Comparison of ENCODE assay signal across 9 cellular contexts in the genomic region with DNA sequence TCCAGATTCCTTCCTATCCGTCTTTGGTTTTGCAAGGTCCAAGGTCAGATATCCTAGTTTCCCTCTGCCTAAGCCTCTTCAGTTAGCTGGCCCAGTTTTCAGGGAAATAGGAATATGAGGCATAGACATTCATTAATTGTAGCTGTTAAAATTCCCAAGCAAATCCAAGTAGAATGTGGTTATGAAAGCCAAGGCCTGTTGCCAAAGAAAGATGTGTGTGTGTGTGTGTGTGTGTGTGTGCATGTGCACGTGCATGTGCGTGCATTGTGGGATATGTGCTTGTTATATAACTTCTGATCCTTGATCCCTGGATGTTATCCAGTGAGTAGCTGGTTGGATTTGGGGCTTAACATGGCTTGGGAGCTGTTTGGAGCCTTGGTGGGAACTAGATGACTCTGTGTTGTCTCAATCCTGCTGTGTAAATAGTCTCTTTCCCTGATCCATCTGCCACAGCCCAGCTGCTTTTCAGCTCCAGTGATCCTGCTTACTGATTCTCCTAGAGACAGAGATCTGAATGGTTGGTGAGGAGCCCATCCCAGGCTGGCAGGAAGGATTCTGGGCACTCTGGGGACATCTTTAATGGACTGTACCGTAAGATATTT.
DNase-seq lines count a peak whose midpoint lies in the region; ATAC-seq and TF ChIP-seq lines count a peak whose summit lies in the region.
"Had no signal": no experiment of that assay in that cellular context is flagged by ENCODE, and none has a peak within 500 bp of the region (broad histone marks: within the 10 kb centered on the region; RNA-seq: fewer than 3 reads in every experiment).

No MANE protein-coding gene starts in this region.

- no peak overlapping the region for H2BK15ac ChIP-seq in mesenchymal stem cell (ENCODE audit: low read depth, poor library complexity, severe bottlenecking)

- H2BK5ac ChIP-seq in mesenchymal stem cell (ENCODE audit: low read depth, low read length, poor library complexity, severe bottlenecking), result no peak overlapping the region

- no peaks in the 10 kb centered on the region for H3K4me1 Mint-ChIP-seq in activated CD4-positive, alpha-beta T cell treated with anti-CD3 and anti-CD28 coated beads for 36 hours
- H3K4me1 Mint-ChIP-seq: CD4-positive, CD25-positive, alpha-beta regulatory T cell had no signal

- no peak overlapping the region for H4K91ac ChIP-seq in mesenchymal stem cell (ENCODE audit: low read length)

- H2BK12ac ChIP-seq in mesenchymal stem cell (ENCODE audit: low read length in 2 of 2), result no peak overlapping the region

- H3K18ac ChIP-seq in mesenchymal stem cell (ENCODE audit: low read depth in 1 of 2, low read length in 2 of 2), result peak overlapping the region in 1 of 2 experiments; percentile 17

- H3K4me1 ChIP-seq in mesenchymal stem cell (ENCODE audit: control insufficient read depth, insufficient read depth, low read depth, low read length), result peaks cover 13% of the 10 kb centered on the region

- H3K36me3 Mint-ChIP-seq in activated CD4-positive, alpha-beta T cell treated with anti-CD3 and anti-CD28 coated beads for 36 hours (ENCODE audit: low read depth), result no peaks in the 10 kb centered on the region
- H3K36me3 Mint-ChIP-seq: CD4-positive, CD25-positive, alpha-beta regulatory T cell had no signal

- no peak overlapping the region for H2BK120ac ChIP-seq in mesenchymal stem cell (ENCODE audit: low read depth, low read length)

- peak overlapping the region; percentile 49 for H3K27ac ChIP-seq in AG04450 (ENCODE audit: low read depth, low read length)
- H3K27ac ChIP-seq in mesenchymal stem cell (ENCODE audit: low read length, poor library complexity, severe bottlenecking), result peak overlapping the region; percentile 77

- H2AFZ ChIP-seq in mesenchymal stem cell (ENCODE audit: low read depth, low read length), result peak overlapping the region; percentile 23

- WGBS in mesenchymal stem cell, result 69% methylated on average over 3 of the region's 4 CpGs

- H3K4me2 ChIP-seq in mesenchymal stem cell (ENCODE audit: low read length, poor library complexity, severe bottlenecking), result no peak overlapping the region

- CTCF ChIA-PET in AG04450 (lab: Charles Lee), result interaction anchor here (0.6 to 2.2 kb wide), 10 partner anchors 9 to 355 kb away, joined by 3 to 17 read pairs (median 4); partner anchors contain the start of gene GCLM
- CTCF ChIA-PET in activated CD4-positive, alpha-beta T cell treated with anti-CD3 and anti-CD28 coated beads for 36 hours (lab: Charles Lee), result interaction anchor here (1.2 kb wide), 1 partner anchor 46 kb away, joined by 3 read pairs; no protein-coding TSS in a partner anchor

- H3K4me3 Mint-ChIP-seq in activated CD4-positive, alpha-beta T cell treated with anti-CD3 and anti-CD28 coated beads for 36 hours, result no peak overlapping the region
- H3K4me3 Mint-ChIP-seq: CD4-positive, CD25-positive, alpha-beta regulatory T cell had no signal

- POLR2A ChIA-PET in AG04450 (lab: Yijun Ruan, JAX), result interaction anchor here (0.6 to 1.9 kb wide), 9 partner anchors 9 to 570 kb away, joined by 3 to 13 read pairs (median 3); no protein-coding TSS in a partner anchor
- POLR2A ChIA-PET in activated CD4-positive, alpha-beta T cell treated with anti-CD3 and anti-CD28 coated beads for 36 hours (lab: Charles Lee), result no interaction called here

- no peak overlapping the region for H3K4me3 ChIP-seq in AG04450 (ENCODE audit: low read depth, low read length)
- no peak overlapping the region for H3K4me3 ChIP-seq in choroid plexus epithelial cell (ENCODE audit: low read depth, low read length)
- H3K4me3 ChIP-seq in mesenchymal stem cell (ENCODE audit: insufficient read depth in 1 of 2, low read depth in 1 of 2, low read length in 2 of 2), result no peak overlapping the region

- peak overlapping the region in 1 of 2 experiments; percentile 53 for H3K14ac ChIP-seq in mesenchymal stem cell (ENCODE audit: low read length in 2 of 2)

- no peaks in the 10 kb centered on the region for H3K9me3 Mint-ChIP-seq in activated CD4-positive, alpha-beta T cell treated with anti-CD3 and anti-CD28 coated beads for 36 hours (ENCODE audit: low read depth)

- H3K27me3 Mint-ChIP-seq in activated CD4-positive, alpha-beta T cell treated with anti-CD3 and anti-CD28 coated beads for 36 hours, result no peaks in the 10 kb centered on the region

- H3K36me3 ChIP-seq in mesenchymal stem cell (ENCODE audit: control insufficient read depth in 1 of 2, insufficient read depth in 2 of 2, low read depth in 1 of 2, low read length in 2 of 2), result no peaks in the 10 kb centered on the region

- no peak overlapping the region for H4K8ac ChIP-seq in mesenchymal stem cell (ENCODE audit: low read length)

- no peak for TF ChIP-seq CTCF in AG04450 (IDR thresholded peaks at IDR 0.05; ENCODE audit: low read depth, low read length)
- no peak for TF ChIP-seq CTCF in choroid plexus epithelial cell (conservative IDR thresholded peaks at IDR 0.05; ENCODE audit: low read depth, low read length)

- no peak for ATAC-seq in GM21367 (IDR thresholded peaks at IDR 0.05; ENCODE audit: unreplicated experiment)
- ATAC-seq in activated CD4-positive, alpha-beta T cell treated with anti-CD3 and anti-CD28 coated beads for 36 hours, result no peak

- intact Hi-C loops in activated CD4-positive, alpha-beta T cell treated with anti-CD3 and anti-CD28 coated beads for 36 hours (cut with DNase I, micrococcal nuclease), result no loop called here

- no peaks in the 10 kb centered on the region for H3K79me1 ChIP-seq in mesenchymal stem cell (replicated peaks; ENCODE audit: low read length, poor library complexity, severe bottlenecking)

- peak; percentile 43 for DNase-seq in AG04450 (ENCODE audit: low read depth, low spot score)
- DNase-seq in NCI-H2029 treated with DMSO at 0.1 percent for 48 hours (lab: John Stamatoyannopoulos, UW), result peak; percentile 41
- DNase-seq in choroid plexus epithelial cell (ENCODE audit: low read depth), result peak; percentile 63
- peak; percentile 60 for DNase-seq in mesenchymal stem cell
- DNase-seq in NCI-H1436 (lab: John Stamatoyannopoulos, UW), result no peak
- no peak for DNase-seq in NOMO-1 treated with dmso at 0.1 percent for 144 hours (lab: John Stamatoyannopoulos, UW; ENCODE audit: unreplicated experiment)
- DNase-seq in activated CD4-positive, alpha-beta T cell treated with anti-CD3 and anti-CD28 coated beads for 36 hours, result no peak

- peak overlapping the region; percentile 61 for H3K9ac ChIP-seq in mesenchymal stem cell (ENCODE audit: low read length)

- no peak overlapping the region for H2AK5ac ChIP-seq in mesenchymal stem cell (ENCODE audit: low read length, severe bottlenecking)

- no peak overlapping the region for H3K4ac ChIP-seq in mesenchymal stem cell (ENCODE audit: low read depth in 1 of 2, low read length in 2 of 2)

- H3K23ac ChIP-seq in mesenchymal stem cell (ENCODE audit: low read length in 2 of 2), result no peak overlapping the region

- no peak overlapping the region for H3K27ac Mint-ChIP-seq in activated CD4-positive, alpha-beta T cell treated with anti-CD3 and anti-CD28 coated beads for 36 hours
- H3K27ac Mint-ChIP-seq: CD4-positive, CD25-positive, alpha-beta regulatory T cell had no signal

- H3K27me3 ChIP-seq in AG04450 (ENCODE audit: control insufficient read depth, insufficient read depth, low read length), result no peaks in the 10 kb centered on the region
- H3K27me3 ChIP-seq in mesenchymal stem cell (ENCODE audit: control insufficient read depth in 1 of 2, insufficient read depth in 1 of 2, low read length in 2 of 2), result no peaks in the 10 kb centered on the region

- H3K9me3 ChIP-seq in AG04450 (ENCODE audit: control insufficient read depth, insufficient read depth, low read length), result no peaks in the 10 kb centered on the region
- no peaks in the 10 kb centered on the region for H3K9me3 ChIP-seq in mesenchymal stem cell (ENCODE audit: control insufficient read depth, low read length)

Comparison
In these comparisons a context has a peak if more than half of its experiments do, and no peak if none do; other contexts are left out.
1. DNase-seq: peak in AG04450 (single experiment), NCI-H2029 treated with DMSO at 0.1 percent for 48 hours (single experiment), choroid plexus epithelial cell (single experiment) and mesenchymal stem cell (single experiment); none in NCI-H1436 (single experiment), NOMO-1 treated with dmso at 0.1 percent for 144 hours (single experiment) and activated CD4-positive, alpha-beta T cell treated with anti-CD3 and anti-CD28 coated beads for 36 hours (single experiment).